Comparison of ENCODE assay signal across 1 cellular context in the genomic region with DNA sequence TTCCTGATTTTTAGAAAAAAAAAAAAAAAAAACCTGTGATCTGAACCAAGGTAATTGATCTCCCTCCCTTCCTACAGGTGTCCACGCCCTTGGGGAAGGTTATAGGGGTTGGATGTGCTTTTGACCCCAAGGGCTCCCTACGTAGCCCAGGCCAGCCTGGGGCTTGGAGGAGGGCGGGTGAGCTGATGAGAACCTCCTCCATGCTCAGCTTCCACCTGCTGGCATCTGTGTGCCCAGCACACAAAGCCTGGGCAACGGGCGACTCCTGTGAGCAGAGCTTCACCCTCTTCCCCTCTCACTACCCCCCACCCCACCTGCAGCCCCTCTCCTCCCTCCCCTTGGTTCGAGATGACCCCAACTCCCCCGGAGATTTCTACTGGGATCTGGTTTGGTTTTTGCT.
TF ChIP-seq lines count a peak whose summit lies in the region.

No MANE protein-coding gene starts in this region.

TF ChIP-seq in H1, 55 proteins besides CTCF, POLR2A, EP300 and RAD21:
- TF ChIP-seq ASH2L (IDR thresholded peaks at IDR 0.05; ENCODE audit: low read length) (no peak), KDM5A (IDR thresholded peaks at IDR 0.05; ENCODE audit: low read length) (no peak), NANOG (IDR thresholded peaks at IDR 0.05; ENCODE audit: insufficient read depth, low read depth, low read length, poor library complexity, severe bottlenecking) (no peak), TAF1 (IDR thresholded peaks at IDR 0.05; ENCODE audit: low read depth, low read length) (no peak)
